17 cellular contexts compared by ENCODE assay signal in the genomic region with DNA sequence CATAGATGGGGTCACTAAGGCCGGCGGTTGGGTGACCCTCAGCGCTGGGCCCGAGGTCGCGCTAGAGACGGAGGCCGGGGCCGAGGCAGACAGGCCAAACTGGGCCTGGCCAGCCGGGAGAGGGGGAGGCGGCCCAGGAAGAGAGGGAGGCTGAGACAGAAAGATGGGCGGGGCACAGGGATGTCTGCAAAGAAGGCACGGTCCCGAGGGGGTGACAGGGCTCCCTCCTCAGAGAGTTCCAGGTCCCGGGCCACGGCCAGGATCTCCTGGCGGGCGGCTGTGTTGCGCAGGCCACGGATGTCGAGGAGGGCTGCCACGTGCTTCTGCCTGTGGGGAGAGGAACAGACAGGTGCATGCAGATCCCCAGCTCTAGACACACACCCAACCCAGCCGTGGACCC. TPM values are rescaled to one million over a fixed set of nuclear protein-coding genes. Genes with fewer than 3 reads are reported as not detected.
"Had no signal": no experiment of that assay in that cellular context is flagged by ENCODE, and none has a peak within 500 bp of the region (broad histone marks: within the 10 kb centered on the region; RNA-seq: fewer than 3 reads in every experiment).

No MANE protein-coding gene starts in this region.

- ATAC-seq: activated CD8-positive, alpha-beta T cell treated with anti-CD3 and anti-CD28 coated beads, Interleukin-2, amount 10 ng/mL, durations not matched to agents 7 days and 5 days had no signal

- H3K4me3 Mint-ChIP-seq: activated CD4-positive, alpha-beta T cell treated with anti-CD3 and anti-CD28 coated beads, Interleukin-2, amount 10 ng/mL, durations not matched to agents 24 days and 14 days; activated CD8-positive, alpha-beta T cell treated with anti-CD3 and anti-CD28 coated beads, Interleukin-2, amount 10 ng/mL, durations not matched to agents 7 days and 5 days; activated T-cell treated with anti-CD3 and anti-CD28 coated beads, Interleukin-2, amount 50 U/mL, for 24 hours; nephron had no signal

- H3K27ac ChIP-seq: vagina had no signal

- DNase-seq: activated CD4-positive, alpha-beta T cell treated with anti-CD3 and anti-CD28 coated beads, Interleukin-2, amount 10 ng/mL, durations not matched to agents 24 days and 14 days; activated CD4-positive, CD25-positive, alpha-beta regulatory T cell; activated CD8-positive, alpha-beta T cell treated with anti-CD3 and anti-CD28 coated beads, Interleukin-2, amount 10 ng/mL, durations not matched to agents 7 days and 5 days; activated naive CD4-positive, alpha-beta T cell treated with anti-CD3 and anti-CD28 coated beads, Interleukin-2, amount 50 U/mL, for 16 hours; activated T-cell treated with anti-CD3 and anti-CD28 coated beads, Interleukin-2, amount 50 U/mL, for 24 hours; aorta; effector CD4-positive, alpha-beta T cell; midbrain; nucleus accumbens; small intestine; stimulated activated CD4-positive, alpha-beta T cell treated with anti-CD3 and anti-CD28 coated beads, Interleukin-4, amount 100 ng/mL, for 1 hour; T1000 had no signal

- H3K27ac Mint-ChIP-seq: activated CD4-positive, alpha-beta T cell treated with anti-CD3 and anti-CD28 coated beads, Interleukin-2, amount 10 ng/mL, durations not matched to agents 24 days and 14 days; activated CD8-positive, alpha-beta T cell treated with anti-CD3 and anti-CD28 coated beads, Interleukin-2, amount 10 ng/mL, durations not matched to agents 7 days and 5 days; activated T-cell treated with anti-CD3 and anti-CD28 coated beads, Interleukin-2, amount 50 U/mL, for 24 hours; nephron; progenitor cell of endocrine pancreas had no signal

- H3K27me3 ChIP-seq: vagina had no signal

- H3K9me3 Mint-ChIP-seq: activated CD4-positive, alpha-beta T cell treated with anti-CD3 and anti-CD28 coated beads, Interleukin-2, amount 10 ng/mL, durations not matched to agents 24 days and 14 days; activated T-cell treated with anti-CD3 and anti-CD28 coated beads, Interleukin-2, amount 50 U/mL, for 24 hours; nephron had no signal

- H3K9me3 ChIP-seq: vagina had no signal

- H3K4me3 ChIP-seq: lung, vagina had no signal

- H3K36me3 ChIP-seq: vagina had no signal

RNA-seq across cellular contexts. Expression of a gene that starts 32.2 kb away (rescaled TPM):
- total RNA-seq: activated CD4-positive, alpha-beta T cell treated with anti-CD3 and anti-CD28 coated beads, Interleukin-2, amount 10 ng/mL, durations not matched to agents 24 days and 14 days; activated CD8-positive, alpha-beta T cell treated with anti-CD3 and anti-CD28 coated beads, Interleukin-2, amount 10 ng/mL, durations not matched to agents 7 days and 5 days; progenitor cell of endocrine pancreas; SK-MEL-5 had no signal

RNA-seq across cellular contexts. Expression of a gene that starts 52.2 kb away (rescaled TPM):
- total RNA-seq: aorta had no signal
